ENCODE assay signal across 21 cellular contexts in the genomic region with DNA sequence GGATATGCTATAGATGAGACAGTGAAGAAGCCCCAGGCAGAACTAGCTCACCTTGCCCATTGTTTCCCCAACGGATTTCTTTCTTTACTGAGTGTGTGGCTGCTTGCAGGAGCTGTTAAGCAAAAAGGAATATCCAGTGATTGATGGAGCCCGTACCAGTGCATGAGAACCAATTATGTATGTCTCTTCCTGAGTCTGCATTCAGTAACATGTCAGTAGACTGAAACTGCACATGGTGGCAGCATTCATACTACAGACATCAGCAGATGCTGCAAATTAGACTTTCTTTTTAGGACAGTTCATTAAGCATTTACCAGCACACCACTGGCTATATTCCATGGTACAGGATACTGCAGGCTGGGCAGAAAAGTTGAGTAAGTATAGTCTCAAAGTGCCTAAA.
A peak's percentile ranks its signal among the peaks of the same experiment; 100 is the strongest.
DNase-seq lines count a peak whose midpoint lies in the region; ATAC-seq, FAIRE-seq and TF ChIP-seq lines count a peak whose summit lies in the region.
"Had no signal": no experiment of that assay in that cellular context is flagged by ENCODE, and none has a peak within 500 bp of the region (broad histone marks: within the 10 kb centered on the region; RNA-seq: fewer than 3 reads in every experiment).

No MANE protein-coding gene starts in this region.

- H3K4me1 ChIP-seq in BE2C: no peaks in the 10 kb centered on the region
- H3K4me1 ChIP-seq: HAP-1 had no signal

- no peaks in the 10 kb centered on the region for H3K27me3 ChIP-seq in BE2C

- ATAC-seq in HG03108 (IDR thresholded peaks at IDR 0.05; ENCODE audit: unreplicated experiment): no peak
- ATAC-seq: GM12878 had no signal

- peak; percentile 8 for DNase-seq in BE2C
- DNase-seq in NCI-H69 (lab: John Stamatoyannopoulos, UW): peak; percentile 7
- DNase-seq in SK-MEL-5 (ENCODE audit: low read depth, low spot score): peak; percentile 32
- DNase-seq in urothelium cell line (ENCODE audit: low spot score): no peak
- no peak for DNase-seq in NCI-H1930 (lab: John Stamatoyannopoulos, UW)
- DNase-seq in dermis blood vessel endothelial cell: no peak
- DNase-seq: 8988T; C1 segment of cervical spinal cord; CD4-positive, CD25-positive, alpha-beta regulatory T cell; CD8-positive, alpha-beta memory T cell; COR-L47; DMS 273 treated with DMSO at 0.1 percent for 48 hours; DMS53; DND-41; EL; GM23248; IMR-90 had no signal

- no peak overlapping the region for H3K4me3 ChIP-seq in BE2C (ENCODE audit: low read depth, low read length)
- H3K4me3 ChIP-seq: GM12878, GM23248, HAP-1 had no signal

- no peak for TF ChIP-seq CTCF in BE2C (IDR thresholded peaks at IDR 0.05; ENCODE audit: low read depth, low read length)

- in situ Hi-C loops in SK-MEL-5 (cut with HindIII; ENCODE audit: low pct_unique_long_range_greater_than_20kb, low sequenced_read_pairs): no loop called here

- no peaks in the 10 kb centered on the region for H3K9me3 ChIP-seq in BE2C
- H3K9me3 ChIP-seq: HAP-1 had no signal

- peak; percentile 84 for FAIRE-seq in urothelium cell line (lab: Jason Lieb, UNC)
- FAIRE-seq: GM12878, GM19239 had no signal

- H3K36me3 ChIP-seq in BE2C: no peaks in the 10 kb centered on the region
- H3K36me3 ChIP-seq: HAP-1 had no signal

Comparison
In these comparisons a context has a peak if more than half of its experiments do, and no peak if none do; other contexts are left out.
1. DNase-seq: peak in BE2C (single experiment), NCI-H69 (single experiment) and SK-MEL-5 (single experiment); none in urothelium cell line (single experiment), NCI-H1930 (0 of 2) and dermis blood vessel endothelial cell (single experiment).